Comparison of ENCODE assay signal across 8 cellular contexts in the genomic region with DNA sequence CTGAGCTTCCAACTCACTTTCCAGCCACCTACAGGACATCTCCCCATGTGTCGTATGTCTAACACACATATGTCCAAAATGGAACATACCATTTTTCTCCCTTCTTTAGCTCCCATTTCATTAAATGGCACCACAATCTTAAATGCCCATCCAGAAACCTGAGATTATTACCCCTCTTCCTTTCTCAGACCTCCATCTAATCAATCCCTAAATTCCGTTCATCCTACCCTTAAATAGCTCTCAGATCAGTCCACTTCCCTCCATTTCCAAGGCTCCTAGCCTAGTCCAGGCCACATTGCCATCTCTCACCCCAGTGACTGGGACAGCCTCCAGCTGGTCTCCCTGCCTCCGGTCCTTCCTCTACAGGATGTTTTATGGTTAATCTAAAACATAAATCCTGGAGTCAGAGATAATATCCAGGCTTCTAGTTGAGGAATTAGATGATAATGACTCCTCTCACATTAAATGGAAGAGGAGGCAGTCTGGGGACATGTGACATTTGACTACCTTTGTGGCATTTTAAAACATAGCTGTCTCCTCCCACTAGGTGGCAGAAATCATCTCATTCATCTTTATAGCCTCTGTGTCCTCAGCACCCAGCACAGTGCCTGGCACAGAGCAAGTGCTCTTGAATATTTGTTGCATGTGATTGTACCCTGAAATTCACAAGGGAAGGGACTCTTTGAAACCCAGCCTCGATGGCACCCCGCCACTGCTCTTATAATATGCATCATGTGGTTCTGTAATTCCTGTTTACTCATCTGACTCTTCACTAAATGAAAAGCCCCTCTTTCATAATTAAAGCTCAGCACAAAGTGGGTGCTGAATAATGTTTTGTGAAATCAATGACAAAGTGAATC.
DNase-seq lines count a peak whose midpoint lies in the region; ATAC-seq and TF ChIP-seq lines count a peak whose summit lies in the region.

No MANE protein-coding gene starts in this region.

- H3K36me3 Mint-ChIP-seq in activated CD4-positive, alpha-beta T cell treated with anti-CD3 and anti-CD28 coated beads for 36 hours (ENCODE audit: low read depth) = no peaks in the 10 kb centered on the region
- H3K36me3 Mint-ChIP-seq in brain = no peaks in the 10 kb centered on the region

- no peak overlapping the region for H3K4me3 Mint-ChIP-seq in activated CD4-positive, alpha-beta T cell treated with anti-CD3 and anti-CD28 coated beads for 36 hours
- H3K4me3 Mint-ChIP-seq in brain = no peak overlapping the region

- H3K27ac Mint-ChIP-seq in activated CD4-positive, alpha-beta T cell treated with anti-CD3 and anti-CD28 coated beads for 36 hours = no peak overlapping the region
- H3K27ac Mint-ChIP-seq in brain = no peak overlapping the region

- DNase-seq in activated CD4-positive, alpha-beta T cell treated with anti-CD3 and anti-CD28 coated beads for 36 hours = peak; percentile 20
- no peak for DNase-seq in activated CD4-positive, alpha-beta T cell treated with anti-CD3 and anti-CD28 coated beads for 1 hour
- DNase-seq in Kasumi-1 (lab: John Stamatoyannopoulos, UW) (peak; percentile 32 to 64), myocyte (ENCODE audit: low read depth) (peak; percentile 22), middle frontal gyrus (ENCODE audit: extremely low spot score, low spot score) (no peak), mesenteric fat pad (ENCODE audit: low spot score) (no peak)

- TF ChIP-seq CTCF in brain (conservative IDR thresholded peaks at IDR 0.05) = peak; percentile 37 to 51

- no peaks in the 10 kb centered on the region for H3K4me1 Mint-ChIP-seq in activated CD4-positive, alpha-beta T cell treated with anti-CD3 and anti-CD28 coated beads for 36 hours
- H3K4me1 Mint-ChIP-seq in brain = no peaks in the 10 kb centered on the region

- CTCF ChIA-PET in activated CD4-positive, alpha-beta T cell treated with anti-CD3 and anti-CD28 coated beads for 36 hours (lab: Charles Lee) = interaction anchor here (0.5 to 5.0 kb wide), 25 partner anchors 9 to 317 kb away, joined by 3 to 40 read pairs (median 3); no protein-coding TSS in a partner anchor

- no peaks in the 10 kb centered on the region for H3K9me3 Mint-ChIP-seq in activated CD4-positive, alpha-beta T cell treated with anti-CD3 and anti-CD28 coated beads for 36 hours (ENCODE audit: low read depth)
- peaks cover 0 to 3% (median 0%) of the 10 kb centered on the region in 5 experiments for H3K9me3 Mint-ChIP-seq in brain

- ATAC-seq in activated CD4-positive, alpha-beta T cell treated with anti-CD3 and anti-CD28 coated beads for 36 hours = peak; percentile 80
- no peak for ATAC-seq in GM18858 (IDR thresholded peaks at IDR 0.05; ENCODE audit: unreplicated experiment)

- peaks cover 5% of the 10 kb centered on the region for H3K27me3 Mint-ChIP-seq in activated CD4-positive, alpha-beta T cell treated with anti-CD3 and anti-CD28 coated beads for 36 hours
- H3K27me3 Mint-ChIP-seq in brain = peaks cover 2% of the 10 kb centered on the region

- POLR2A ChIA-PET in activated CD4-positive, alpha-beta T cell treated with anti-CD3 and anti-CD28 coated beads for 36 hours (lab: Charles Lee) = interaction anchor here (0.6 kb wide), 2 partner anchors 164 to 1678 kb away, joined by 3 to 8 read pairs; no protein-coding TSS in a partner anchor

- intact Hi-C loops in activated CD4-positive, alpha-beta T cell treated with anti-CD3 and anti-CD28 coated beads for 36 hours (cut with DNase I, micrococcal nuclease) = loop anchor here (1.0 kb wide), 1 partner anchor 81 kb away; no protein-coding TSS in a partner anchor

Comparison
In these comparisons a context has a peak if more than half of its experiments do, and no peak if none do; other contexts are left out.
1. DNase-seq: peak in activated CD4-positive, alpha-beta T cell treated with anti-CD3 and anti-CD28 coated beads for 36 hours (single experiment), Kasumi-1 (2 of 2) and myocyte (single experiment); none in activated CD4-positive, alpha-beta T cell treated with anti-CD3 and anti-CD28 coated beads for 1 hour (single experiment), middle frontal gyrus (single experiment) and mesenteric fat pad (single experiment).